15 cellular contexts compared by ENCODE assay signal in the genomic region with DNA sequence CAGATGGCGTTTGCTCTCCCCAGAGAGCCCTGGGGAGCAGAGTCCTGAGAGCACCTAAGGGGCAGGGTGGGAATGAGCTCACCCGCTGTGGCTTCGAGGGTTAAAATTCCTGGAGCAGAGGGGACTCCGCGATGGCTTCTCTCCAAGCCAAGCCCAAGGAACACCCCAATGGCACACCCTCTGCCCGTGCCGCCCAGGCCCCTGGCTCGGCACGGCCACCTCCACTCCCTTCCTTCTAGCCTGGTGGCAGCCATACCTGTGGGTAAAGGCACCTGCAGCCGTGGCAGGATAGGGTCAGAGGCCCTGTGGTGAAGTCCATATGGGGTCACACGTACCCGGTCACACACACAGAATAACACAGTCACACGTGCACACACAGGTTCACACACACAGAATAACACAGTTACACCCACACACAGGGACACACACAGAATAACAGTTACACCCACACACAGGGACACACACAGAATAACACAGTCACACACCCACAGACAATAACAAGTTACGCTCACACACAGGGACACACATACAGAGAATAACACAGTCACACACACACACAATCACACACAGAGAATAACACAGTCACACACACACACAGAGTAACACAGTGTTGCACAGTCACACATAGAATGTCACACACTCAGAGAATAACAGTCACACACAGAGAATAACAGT.
"Had no signal": no experiment of that assay in that cellular context is flagged by ENCODE, and none has a peak within 500 bp of the region (broad histone marks: within the 10 kb centered on the region; RNA-seq: fewer than 3 reads in every experiment).

No MANE protein-coding gene starts in this region.

- H3K4me3 ChIP-seq: lung, tibial nerve had no signal

- H3K27ac Mint-ChIP-seq: activated B cell treated with CpG ODN at 0.5 μM for 24 hours; activated CD8-positive, alpha-beta memory T cell treated with anti-CD3 and anti-CD28 coated beads, Interleukin-2, amount 10 ng/mL, durations not matched to agents 7 days and 5 days; activated T-cell treated with anti-CD3 and anti-CD28 coated beads, Interleukin-2, amount 50 U/mL, for 24 hours; mesothelial cell of epicardium had no signal

- H3K27ac ChIP-seq: brain microvascular endothelial cell, tibial nerve had no signal

- H3K27me3 Mint-ChIP-seq: activated B cell treated with CpG ODN at 0.5 μM for 24 hours; activated CD8-positive, alpha-beta memory T cell treated with anti-CD3 and anti-CD28 coated beads, Interleukin-2, amount 10 ng/mL, durations not matched to agents 7 days and 5 days; activated T-cell treated with anti-CD3 and anti-CD28 coated beads, Interleukin-2, amount 50 U/mL, for 24 hours had no signal

- H3K4me3 Mint-ChIP-seq: activated B cell treated with CpG ODN at 0.5 μM for 24 hours; activated CD8-positive, alpha-beta memory T cell treated with anti-CD3 and anti-CD28 coated beads, Interleukin-2, amount 10 ng/mL, durations not matched to agents 7 days and 5 days; activated T-cell treated with anti-CD3 and anti-CD28 coated beads, Interleukin-2, amount 50 U/mL, for 24 hours; mesothelial cell of epicardium; T-helper 2 cell treated with Interferon-gamma antibody and Interleukin-4, amounts not matched to agents 5 μg/mL and 100 μg/mL, for 36 hours had no signal

- H3K4me1 Mint-ChIP-seq: mesothelial cell of epicardium had no signal

- DNase-seq: activated B cell treated with CpG ODN at 0.5 μM for 24 hours; activated CD4-positive, alpha-beta T cell treated with anti-CD3 and anti-CD28 coated beads, Interleukin-2, amount 50 U/mL, for 1 hour; activated CD8-positive, alpha-beta memory T cell treated with anti-CD3 and anti-CD28 coated beads, Interleukin-2, amount 10 ng/mL, durations not matched to agents 7 days and 5 days; activated gamma-delta T cell; activated T-cell treated with anti-CD3 and anti-CD28 coated beads, Interleukin-2, amount 50 U/mL, for 24 hours; amygdala; brain microvascular endothelial cell; effector memory CD4-positive, alpha-beta T cell; foreskin melanocyte; left cardiac atrium; stimulated activated naive CD4-positive, alpha-beta T cell had no signal

- H3K27me3 ChIP-seq: brain microvascular endothelial cell, tibial nerve had no signal

- ATAC-seq: activated CD8-positive, alpha-beta memory T cell treated with anti-CD3 and anti-CD28 coated beads, Interleukin-2, amount 10 ng/mL, durations not matched to agents 7 days and 5 days; left cardiac atrium had no signal

- H3K36me3 ChIP-seq: brain microvascular endothelial cell, tibial nerve had no signal
